Comparison of ENCODE assay signal across 17 cellular contexts in genomic region chr3:13263770-13264467, GRCh38.
DNase-seq lines count a peak whose midpoint lies in the region; ATAC-seq, FAIRE-seq and TF ChIP-seq lines count a peak whose summit lies in the region.
"Had no signal": no experiment of that assay in that cellular context is flagged by ENCODE, and none has a peak within 500 bp of the region (broad histone marks: within the 10 kb centered on the region; RNA-seq: fewer than 3 reads in every experiment).

No MANE protein-coding gene starts in this region.

- H3K36me3 Mint-ChIP-seq in endodermal cell (ENCODE audit: low read depth): no peaks in the 10 kb centered on the region

- H3K9me3 ChIP-seq in SK-N-SH (no peaks in the 10 kb centered on the region), endodermal cell (ENCODE audit: control insufficient read depth, low read length) (no peaks in the 10 kb centered on the region), HepG2 (ENCODE audit: low read length) (no peaks in the 10 kb centered on the region), skeletal muscle tissue (ENCODE audit: control insufficient read depth in 3 of 3, low read length in 3 of 3) (no peaks in the 10 kb centered on the region), breast epithelium (peaks cover 0 to under 1% of the 10 kb centered on the region in 2 donors)

- POLR2A ChIA-PET in SK-N-SH (lab: Yijun Ruan, JAX) (interaction anchor here (1.1 kb wide), 1 partner anchor 9 kb away, joined by 3 read pairs; no protein-coding TSS in a partner anchor), HepG2 (lab: Yijun Ruan, JAX) (interaction anchor here (0.7 to 1.9 kb wide), 4 partner anchors 10 to 75 kb away, joined by 3 to 18 read pairs (median 4); no protein-coding TSS in a partner anchor)

- FAIRE-seq in HepG2 (lab: Jason Lieb, UNC): peak; percentile 49

- H3K4me1 ChIP-seq in SK-N-SH (ENCODE audit: control insufficient read depth in 1 of 2, insufficient read depth in 2 of 2, low read depth in 1 of 2, low read length in 1 of 2) (peaks cover 0 to 42% of the 10 kb centered on the region in 2 experiments; a peak in 1 of 4 replicates), endodermal cell (ENCODE audit: control insufficient read depth, insufficient read depth, low read length) (no peaks in the 10 kb centered on the region), HepG2 (ENCODE audit: insufficient read depth, low read length) (peaks cover 84% of the 10 kb centered on the region), skeletal muscle tissue (ENCODE audit: control insufficient read depth in 3 of 3, insufficient read depth in 3 of 3, low read length in 3 of 3) (peaks cover 30 to 52% (median 45%) of the 10 kb centered on the region in 3 donors), breast epithelium (no peaks in the 10 kb centered on the region)

- DNase-seq in SK-N-SH: peak; percentile 82
- DNase-seq in endodermal cell: no peak
- peak; percentile 91 for DNase-seq in HepG2 (ENCODE audit: low spot score)
- DNase-seq in activated gamma-delta T cell treated with Interleukin-2 at 50 U/mL for 16 hours: no peak
- DNase-seq in breast epithelium (ENCODE audit: low spot score in 2 of 2): no peak
- no peak for DNase-seq in NCI-H128 (lab: John Stamatoyannopoulos, UW; ENCODE audit: unreplicated experiment)
- DNase-seq: activated CD8-positive, alpha-beta T cell treated with anti-CD3 and anti-CD28 coated beads for 36 hours; activated T-cell treated with anti-CD3 and anti-CD28 coated beads, Interleukin-2, amount 50 U/mL, for 72 hours; AML-193; cortex of kidney; Karpas-422; retina; stimulated activated CD4-positive, alpha-beta T cell treated with anti-CD3 and anti-CD28 coated beads, Interleukin-2, amount 100 ng/mL, for 48 hours; stimulated activated CD8-positive, alpha-beta memory T cell treated with anti-CD3 and anti-CD28 coated beads, Interleukin-4, amount 100 ng/mL, for 48 hours had no signal

- ATAC-seq in HepG2: peak; percentile 86
- ATAC-seq in HG03045 (IDR thresholded peaks at IDR 0.05; ENCODE audit: unreplicated experiment): no peak
- ATAC-seq: activated CD8-positive, alpha-beta T cell treated with anti-CD3 and anti-CD28 coated beads for 36 hours; activated T-cell treated with anti-CD3 and anti-CD28 coated beads, Interleukin-2, amount 50 U/mL, for 72 hours had no signal

- no peak overlapping the region for H2AFZ ChIP-seq in SK-N-SH (ENCODE audit: low read depth)
- H2AFZ ChIP-seq in HepG2 (ENCODE audit: low read length): no peak overlapping the region

- no peak overlapping the region for H3K9ac ChIP-seq in SK-N-SH
- no peak overlapping the region for H3K9ac ChIP-seq in endodermal cell (ENCODE audit: extremely low read depth, low read length, poor library complexity, severe bottlenecking)
- peak overlapping the region; percentile 65 for H3K9ac ChIP-seq in HepG2 (ENCODE audit: insufficient read depth, low read depth, low read length)
- H3K9ac ChIP-seq in skeletal muscle tissue (ENCODE audit: low read depth in 1 of 3, low read length in 3 of 3): peak overlapping the region; percentile 56 to 80 (median 79)

- H3K79me2 ChIP-seq in SK-N-SH (ENCODE audit: insufficient read depth) (no peaks in the 10 kb centered on the region), HepG2 (ENCODE audit: insufficient read depth, low read length) (peaks cover 60% of the 10 kb centered on the region)

- no peak overlapping the region for H3K27ac Mint-ChIP-seq in endodermal cell
- H3K27ac Mint-ChIP-seq: activated CD8-positive, alpha-beta T cell treated with anti-CD3 and anti-CD28 coated beads for 36 hours; activated T-cell treated with anti-CD3 and anti-CD28 coated beads, Interleukin-2, amount 50 U/mL, for 72 hours had no signal

- H3K4me3 ChIP-seq in SK-N-SH (ENCODE audit: low read depth in 2 of 2, low read length in 1 of 2) (no peak overlapping the region), endodermal cell (ENCODE audit: low read length) (no peak overlapping the region), HepG2 (replicated peaks in 1 of 3; ENCODE audit: insufficient read depth in 1 of 3, low read depth in 2 of 3, low read length in 3 of 3) (peak overlapping the region; percentile 2 to 52 (median 17); a peak in 4 of 6 replicates), skeletal muscle tissue (ENCODE audit: low read length in 3 of 3) (peak overlapping the region; percentile 14 to 43 (median 41)), breast epithelium (no peak overlapping the region)

- H4K20me1 ChIP-seq in SK-N-SH (ENCODE audit: insufficient read depth) (no peaks in the 10 kb centered on the region), HepG2 (ENCODE audit: insufficient read depth, low read length) (no peaks in the 10 kb centered on the region)

- TF ChIP-seq EP300 in SK-N-SH (IDR thresholded peaks at IDR 0.05; ENCODE audit: borderline replicate concordance in 1 of 2, low read depth in 1 of 2, low read length in 1 of 2) (no peak), HepG2 (IDR thresholded peaks at IDR 0.05; ENCODE audit: low read depth in 2 of 2, low read length in 2 of 2) (peak; percentile 54 to 58; a peak in 1 of 4 replicates), HepG2 (CRISPR knock-in tag; IDR thresholded peaks at IDR 0.05; ENCODE audit: borderline replicate concordance) (peak; percentile 30; the same call in 1 of the 2 replicates)

- 68% methylated on average over 23 of the region's 26 CpGs for WGBS in SK-N-SH (ENCODE audit: low lambda C conversion rate)
- 92 to 96% methylated on average over 22 to 26 of the region's 26 CpGs for WGBS in endodermal cell (ENCODE audit: insufficient coverage in 1 of 2, insufficient read length in 1 of 2), 2 experiments
- 9% methylated on average over 12 of the region's 26 CpGs for WGBS in HepG2 (ENCODE audit: low lambda C conversion rate)

- H3K36me3 ChIP-seq in SK-N-SH (replicated peaks in 1 of 2; ENCODE audit: control insufficient read depth in 1 of 2, insufficient read depth in 2 of 2, low read length in 1 of 2) (no peaks in the 10 kb centered on the region), endodermal cell (ENCODE audit: control insufficient read depth, insufficient read depth, low read length) (no peaks in the 10 kb centered on the region), HepG2 (replicated peaks in 1 of 2; ENCODE audit: control insufficient read depth in 1 of 2, insufficient read depth in 2 of 2, low read length in 2 of 2) (peaks cover 0 to 3% of the 10 kb centered on the region in 2 experiments; a peak in 1 of 5 replicates), skeletal muscle tissue (ENCODE audit: control insufficient read depth in 3 of 3, insufficient read depth in 3 of 3, low read length in 3 of 3) (no peaks in the 10 kb centered on the region), breast epithelium (no peaks in the 10 kb centered on the region)

- intact Hi-C loops in HepG2 (cut with micrococcal nuclease; ENCODE audit: unreplicated experiment) (loop anchor here (1.0 kb wide), 2 partner anchors 17 to 33 kb away; no protein-coding TSS in a partner anchor), breast epithelium (cut with DNase I; ENCODE audit: low total_unique reads) (no loop called here)

- H3K27me3 ChIP-seq in SK-N-SH (ENCODE audit: insufficient read depth): no peaks in the 10 kb centered on the region
- no peaks in the 10 kb centered on the region for H3K27me3 ChIP-seq in endodermal cell (ENCODE audit: control insufficient read depth, insufficient read depth, low read length, poor library complexity, severe bottlenecking)
- H3K27me3 ChIP-seq in HepG2 (ENCODE audit: control insufficient read depth in 1 of 2, insufficient read depth in 2 of 2, low read length in 2 of 2): no peaks in the 10 kb centered on the region
- H3K27me3 ChIP-seq in skeletal muscle tissue (ENCODE audit: control insufficient read depth in 3 of 3, insufficient read depth in 3 of 3, low read length in 3 of 3): peaks cover 0 to under 1% (median 0%) of the 10 kb centered on the region in 3 donors
- H3K27me3 ChIP-seq in breast epithelium: no peaks in the 10 kb centered on the region

- H3K4me2 ChIP-seq in SK-N-SH (no peak overlapping the region), HepG2 (ENCODE audit: low read depth, low read length) (peak overlapping the region; percentile 66)

- in situ Hi-C loops in HepG2 (cut with HindIII; ENCODE audit: extremely low pct_ligation_motif_present, low pct_unique_long_range_greater_than_20kb): no loop called here

- H3K27me3 Mint-ChIP-seq in endodermal cell (ENCODE audit: insufficient read depth): no peaks in the 10 kb centered on the region
- H3K27me3 Mint-ChIP-seq: activated CD8-positive, alpha-beta T cell treated with anti-CD3 and anti-CD28 coated beads for 36 hours had no signal

- BruUV-seq in HepG2 (replicated peaks; lab: Mats Ljungman, UMichigan): no TSS peak

- H3F3A ChIP-seq in SK-N-SH (replicated peaks; ENCODE audit: insufficient read depth): no peaks in the 10 kb centered on the region

- CTCF ChIA-PET in SK-N-SH (lab: Yijun Ruan, JAX): interaction anchor here (1.2 kb wide), 1 partner anchor 10 kb away, joined by 3 read pairs; no protein-coding TSS in a partner anchor
- CTCF ChIA-PET in HepG2 (lab: Yijun Ruan, JAX; ENCODE audit: low intra/inter-chr PET ratio, low total read pairs): no interaction called here

- TF ChIP-seq RAD21 in SK-N-SH (IDR thresholded peaks at IDR 0.05; ENCODE audit: low read length) (peak; percentile 16; the same call in 1 of the 2 replicates), HepG2 (CRISPR knock-in tag; IDR thresholded peaks at IDR 0.05) (peak; percentile 17; the same call in 1 of the 2 replicates)

- H3K9me2 ChIP-seq in SK-N-SH: no peaks in the 10 kb centered on the region

- TF ChIP-seq POLR2A in HepG2 (IDR thresholded peaks at IDR 0.05; ENCODE audit: insufficient read depth in 1 of 2, low read depth in 2 of 2, low read length in 2 of 2) (peak; percentile 48 to 49; a peak in 2 of 4 replicates), breast epithelium (IDR thresholded peaks at IDR 0.05) (no peak)

- no peak overlapping the region for H3K4me3 Mint-ChIP-seq in endodermal cell
- H3K4me3 Mint-ChIP-seq: activated CD8-positive, alpha-beta T cell treated with anti-CD3 and anti-CD28 coated beads for 36 hours; activated T-cell treated with anti-CD3 and anti-CD28 coated beads, Interleukin-2, amount 50 U/mL, for 72 hours; nephron had no signal

- peaks cover 4% of the 10 kb centered on the region for H3K9me3 Mint-ChIP-seq in endodermal cell
- H3K9me3 Mint-ChIP-seq: activated CD8-positive, alpha-beta T cell treated with anti-CD3 and anti-CD28 coated beads for 36 hours had no signal

- no peak for TF ChIP-seq CTCF in SK-N-SH (IDR thresholded peaks at IDR 0.05)
- TF ChIP-seq CTCF in endodermal cell (conservative IDR thresholded peaks at IDR 0.05): no peak
- no peak; the same call in 1 of the 2 replicates for TF ChIP-seq CTCF in HepG2 (CRISPR knock-in tag; IDR thresholded peaks at IDR 0.05)
- TF ChIP-seq CTCF in breast epithelium (IDR thresholded peaks at IDR 0.05): no peak

- peak overlapping the region in 1 of 2 experiments; percentile 81; a peak in 2 of 4 replicates for H3K27ac ChIP-seq in SK-N-SH (ENCODE audit: low read depth in 2 of 2, low read length in 1 of 2)
- peak overlapping the region; percentile 10 for H3K27ac ChIP-seq in endodermal cell (ENCODE audit: low read depth, low read length)
- H3K27ac ChIP-seq in HepG2 (ENCODE audit: extremely low read length, insufficient read depth, low read length): peak overlapping the region; percentile 93
- peak overlapping the region; percentile 85 for H3K27ac ChIP-seq in skeletal muscle tissue (ENCODE audit: low read depth, low read length)
- peak overlapping the region in 1 of 2 donors; percentile 19 for H3K27ac ChIP-seq in breast epithelium

- peaks cover 5% of the 10 kb centered on the region for H3K4me1 Mint-ChIP-seq in endodermal cell

Comparison
In these comparisons a context has a peak if more than half of its experiments do, and no peak if none do; other contexts are left out.
1. DNase-seq: peak in SK-N-SH (single experiment) and HepG2 (single experiment); none in endodermal cell (single experiment), activated gamma-delta T cell treated with Interleukin-2 at 50 U/mL for 16 hours (single experiment), breast epithelium (0 of 2) and NCI-H128 (single experiment).
2. H3K4me3 ChIP-seq: peak in HepG2 (3 of 3) and skeletal muscle tissue (3 of 3); none in SK-N-SH (0 of 2), endodermal cell (single experiment) and breast epithelium (0 of 3).
3. H3K9ac ChIP-seq: peak in HepG2 (single experiment) and skeletal muscle tissue (3 of 3); none in SK-N-SH (single experiment) and endodermal cell (single experiment).
4. Of the 25 proteins assayed by ChIP-seq in both HepG2 and SK-N-SH: peak only in HepG2: EP300, FOSL2, FOXJ3, MAX, POLR2AphosphoS5, RXRA and 2 more; only in SK-N-SH: none; in both: MXI1 and RAD21; in neither: 15.